Comparison of ENCODE assay signal across 26 cellular contexts in genomic region chr5:119860463-119860862, GRCh38.
"Had no signal": no experiment of that assay in that cellular context is flagged by ENCODE, and none has a peak within 500 bp of the region (broad histone marks: within the 10 kb centered on the region; RNA-seq: fewer than 3 reads in every experiment).

No MANE protein-coding gene starts in this region.

- H3K27ac ChIP-seq: epithelial cell of prostate, esophagus muscularis mucosa, gastrocnemius medialis, heart right ventricle, left ventricle myocardium inferior, ovary, right atrium auricular region, sigmoid colon, skin epidermis, stomach, thoracic aorta, uterus had no signal

- H3K9me3 ChIP-seq: gastrocnemius medialis, ovary, stomach, thoracic aorta had no signal

- H3K4me1 ChIP-seq: esophagus muscularis mucosa, gastrocnemius medialis, heart right ventricle, left ventricle myocardium inferior, right atrium auricular region, sigmoid colon, stomach, uterus had no signal

- DNase-seq: cortex of kidney; effector memory CD4-positive, alpha-beta T cell; gastrocnemius medialis; heart right ventricle; hypothalamus; left cardiac atrium; left ventricle myocardium inferior; naive thymus-derived CD8-positive, alpha-beta T cell; nucleus accumbens; ovary; sigmoid colon; stimulated activated CD4-positive, alpha-beta T cell treated with anti-CD3 and anti-CD28 coated beads, Interleukin-2, amount 100 ng/mL, for 24 hours; stimulated activated CD4-positive, alpha-beta T cell treated with anti-CD3 and anti-CD28 coated beads, Interleukin-4, amount 100 ng/mL, for 4 hours; stimulated activated naive CD4-positive, alpha-beta T cell; stomach; substantia nigra; trophoblast cell; uterus had no signal

- H3K36me3 Mint-ChIP-seq: naive thymus-derived CD8-positive, alpha-beta T cell had no signal

- H3K4me3 Mint-ChIP-seq: naive thymus-derived CD8-positive, alpha-beta T cell; neural crest cell had no signal

- H3K27me3 ChIP-seq: esophagus muscularis mucosa, gastrocnemius medialis, heart right ventricle, ovary, right atrium auricular region, sigmoid colon, stomach, uterus had no signal

- H3K36me3 ChIP-seq: esophagus muscularis mucosa, gastrocnemius medialis, heart right ventricle, left ventricle myocardium inferior, ovary, right atrium auricular region, sigmoid colon, stomach, thoracic aorta, uterus had no signal

- H3K4me1 Mint-ChIP-seq: naive thymus-derived CD8-positive, alpha-beta T cell; neural crest cell had no signal

- ATAC-seq: gastrocnemius medialis; heart right ventricle; left cardiac atrium; naive thymus-derived CD8-positive, alpha-beta T cell had no signal

- H3K4me3 ChIP-seq: esophagus muscularis mucosa, gastrocnemius medialis, heart right ventricle, left ventricle myocardium inferior, lung, ovary, right atrium auricular region, sigmoid colon, skin epidermis, stomach, thoracic aorta, uterus had no signal

- H3K27me3 Mint-ChIP-seq: naive thymus-derived CD8-positive, alpha-beta T cell had no signal

- H3K27ac Mint-ChIP-seq: naive thymus-derived CD8-positive, alpha-beta T cell had no signal

- FAIRE-seq: keratinocyte had no signal
